32 cellular contexts compared by ENCODE assay signal in the genomic region with DNA sequence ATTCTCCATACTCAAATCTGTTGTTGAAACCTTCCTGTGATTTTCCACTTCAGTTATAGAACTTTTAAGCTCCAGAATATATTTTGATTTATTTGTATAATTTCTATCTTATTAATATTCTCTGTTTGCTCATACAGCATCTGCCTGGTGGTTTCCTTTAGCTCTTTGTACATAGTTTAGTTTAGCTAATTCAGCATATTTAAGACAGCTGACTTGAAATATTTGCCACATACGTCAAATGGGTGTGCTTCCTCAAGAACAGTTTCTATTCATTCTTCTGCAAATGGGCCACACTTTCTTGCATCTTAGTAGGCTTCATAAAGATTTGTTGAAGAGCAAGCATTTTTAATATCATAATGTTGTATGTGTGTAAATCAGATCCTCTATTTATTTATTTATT.
"Had no signal": no experiment of that assay in that cellular context is flagged by ENCODE, and none has a peak within 500 bp of the region (broad histone marks: within the 10 kb centered on the region; RNA-seq: fewer than 3 reads in every experiment).

No MANE protein-coding gene starts in this region.

- H3K9ac ChIP-seq: KMS-11, SK-N-SH had no signal

- H3K27ac ChIP-seq: KMS-11, Peyer's patch, SJSA1 had no signal

- ATAC-seq: PC-3 had no signal

- DNase-seq: Karpas-422, NCI-H1048, NCI-H1092 treated with DMSO at 0.1 percent for 48 hours, NCI-H1105 treated with DMSO at 0.1 percent for 48 hours, NCI-H1417, NCI-H1436, NCI-H146, NCI-H1694, NCI-H187, NCI-H1930, NCI-H2029 treated with DMSO at 0.1 percent for 48 hours, NCI-H2081 treated with DMSO at 0.1 percent for 48 hours, NCI-H2107, NCI-H2171, NCI-H226, NCI-H446 treated with DMSO at 0.1 percent for 48 hours, NCI-H510A, NCI-H524, NCI-H526, NCI-H69, NCI-H748 treated with DMSO at 0.1 percent for 48 hours, NCI-H82, OCI-M1, PC-3, Peyer's patch, Right ventricle myocardium superior, RPMI8226, SHP77 treated with DMSO at 0.1 percent for 48 hours, SK-N-SH, SW 1271 had no signal

- H3K4me3 ChIP-seq: Peyer's patch, SJSA1 had no signal

- H3K27me3 ChIP-seq: Peyer's patch, SJSA1 had no signal

- H3K9me3 ChIP-seq: Peyer's patch, SJSA1 had no signal

- H3K36me3 ChIP-seq: Peyer's patch, SJSA1 had no signal

- H3K4me1 ChIP-seq: Peyer's patch, SJSA1 had no signal

- H3K4me2 ChIP-seq: KMS-11, SK-N-SH had no signal
